8 cellular contexts compared by ENCODE assay signal in genomic region chr20:52972190-52972937, GRCh38. TPM values are rescaled to one million over a fixed set of nuclear protein-coding genes. Genes with fewer than 3 reads are reported as not detected.
DNase-seq lines count a peak whose midpoint lies in the region; ATAC-seq and TF ChIP-seq lines count a peak whose summit lies in the region.

Gene TSHZ2 (plus strand): TSS chr20:52972358. CDS start chr20:52973294, 936 bp downstream.

- peak within 1 kb of the TSS; percentile 81 to 88 for H3K4me3 ChIP-seq in duodenal mucosa (ENCODE audit: low read depth in 1 of 2, low read length in 2 of 2)

- CTCF ChIA-PET in activated CD4-positive, alpha-beta T cell treated with anti-CD3 and anti-CD28 coated beads for 36 hours (lab: Charles Lee) = interaction anchor here (0.7 kb wide), 1 partner anchor 39 kb away, joined by 3 read pairs; no protein-coding TSS in a partner anchor

- POLR2A ChIA-PET in activated CD4-positive, alpha-beta T cell treated with anti-CD3 and anti-CD28 coated beads for 36 hours (lab: Charles Lee) = interaction anchor here (0.6 to 3.0 kb wide), 4 partner anchors 99 to 174 kb away, joined by 3 to 30 read pairs (median 9); no protein-coding TSS in a partner anchor

- H3K27ac ChIP-seq in duodenal mucosa (ENCODE audit: low read depth, low read length) = no peak within 1 kb of the TSS

- no peak for TF ChIP-seq CTCF in GM10266 (IDR thresholded peaks at IDR 0.05; ENCODE audit: control insufficient read depth, insufficient read depth, low read depth, missing control alignments)

- H3K4me3 Mint-ChIP-seq in activated CD4-positive, alpha-beta T cell treated with anti-CD3 and anti-CD28 coated beads for 36 hours = peak within 1 kb of the TSS; percentile 79
- peak within 1 kb of the TSS; percentile 56 for H3K4me3 Mint-ChIP-seq in stimulated activated effector memory CD8-positive, alpha-beta T cell treated with anti-CD3 and anti-CD28 coated beads, Interleukin-12 subunit alpha, Interleukin-12 subunit beta, amount 100 ng/mL, for 72 hours

- peaks cover 21% of the 10 kb centered on the region for H3K36me3 Mint-ChIP-seq in activated CD4-positive, alpha-beta T cell treated with anti-CD3 and anti-CD28 coated beads for 36 hours (ENCODE audit: low read depth)
- H3K36me3 Mint-ChIP-seq in stimulated activated effector memory CD8-positive, alpha-beta T cell treated with anti-CD3 and anti-CD28 coated beads, Interleukin-12 subunit alpha, Interleukin-12 subunit beta, amount 100 ng/mL, for 72 hours = no peaks in the 10 kb centered on the region

- peak; percentile 83 for DNase-seq in AG20443 (ENCODE audit: low spot score)
- DNase-seq in NCI-H1694 treated with DMSO at 0.1 percent for 48 hours (lab: John Stamatoyannopoulos, UW) = peak; percentile 46
- DNase-seq in activated CD4-positive, alpha-beta T cell treated with anti-CD3 and anti-CD28 coated beads for 36 hours = peak; percentile 75
- no peak for DNase-seq in mesenteric fat pad (ENCODE audit: low spot score)
- DNase-seq in stimulated activated effector memory CD8-positive, alpha-beta T cell treated with anti-CD3 and anti-CD28 coated beads, Interleukin-12 subunit alpha, Interleukin-12 subunit beta, amount 100 ng/mL, for 72 hours (ENCODE audit: low spot score in 2 of 2) = no peak
- DNase-seq in OCI-M1 (lab: John Stamatoyannopoulos, UW) = no peak
- DNase-seq in GM10266 (ENCODE audit: extremely low spot score) = no peak

- ATAC-seq in activated CD4-positive, alpha-beta T cell treated with anti-CD3 and anti-CD28 coated beads for 36 hours = peak; percentile 49
- ATAC-seq in stimulated activated effector memory CD8-positive, alpha-beta T cell treated with anti-CD3 and anti-CD28 coated beads, Interleukin-12 subunit alpha, Interleukin-12 subunit beta, amount 100 ng/mL, for 72 hours = peak; percentile 19

- peak within 1 kb of the TSS; percentile 63 to 67 for H3K9ac ChIP-seq in duodenal mucosa (ENCODE audit: low read depth in 1 of 2, low read length in 2 of 2)

- H3K4me1 ChIP-seq in duodenal mucosa (ENCODE audit: control insufficient read depth in 1 of 2, insufficient read depth in 2 of 2, low read length in 2 of 2) = peaks cover 5 to 17% of the 10 kb centered on the region in 2 donors

- intact Hi-C loops in activated CD4-positive, alpha-beta T cell treated with anti-CD3 and anti-CD28 coated beads for 36 hours (cut with DNase I, micrococcal nuclease) = loop anchor here (2.0 to 10.0 kb wide), 5 partner anchors 230 to 972 kb away; no protein-coding TSS in a partner anchor

- no peaks in the 10 kb centered on the region for H3K9me3 Mint-ChIP-seq in activated CD4-positive, alpha-beta T cell treated with anti-CD3 and anti-CD28 coated beads for 36 hours (ENCODE audit: low read depth)
- peaks cover 2% of the 10 kb centered on the region for H3K9me3 Mint-ChIP-seq in stimulated activated effector memory CD8-positive, alpha-beta T cell treated with anti-CD3 and anti-CD28 coated beads, Interleukin-12 subunit alpha, Interleukin-12 subunit beta, amount 100 ng/mL, for 72 hours

- no peaks in the 10 kb centered on the region for H3K9me3 ChIP-seq in duodenal mucosa (ENCODE audit: control insufficient read depth in 1 of 2, low read length in 2 of 2)

- H3K36me3 ChIP-seq in duodenal mucosa (ENCODE audit: control insufficient read depth in 1 of 2, insufficient read depth in 2 of 2, low read length in 2 of 2) = no peaks in the 10 kb centered on the region

- peaks cover 8% of the 10 kb centered on the region for H3K27me3 Mint-ChIP-seq in activated CD4-positive, alpha-beta T cell treated with anti-CD3 and anti-CD28 coated beads for 36 hours

- H3K27me3 ChIP-seq in duodenal mucosa (ENCODE audit: control insufficient read depth in 1 of 2, insufficient read depth in 2 of 2, low read length in 2 of 2) = peaks cover 0 to 3% of the 10 kb centered on the region in 2 donors

- peaks cover 41% of the 10 kb centered on the region for H3K4me1 Mint-ChIP-seq in activated CD4-positive, alpha-beta T cell treated with anti-CD3 and anti-CD28 coated beads for 36 hours
- peaks cover 17% of the 10 kb centered on the region for H3K4me1 Mint-ChIP-seq in stimulated activated effector memory CD8-positive, alpha-beta T cell treated with anti-CD3 and anti-CD28 coated beads, Interleukin-12 subunit alpha, Interleukin-12 subunit beta, amount 100 ng/mL, for 72 hours

- H3K27ac Mint-ChIP-seq in activated CD4-positive, alpha-beta T cell treated with anti-CD3 and anti-CD28 coated beads for 36 hours = peak within 1 kb of the TSS; percentile 94
- H3K27ac Mint-ChIP-seq in stimulated activated effector memory CD8-positive, alpha-beta T cell treated with anti-CD3 and anti-CD28 coated beads, Interleukin-12 subunit alpha, Interleukin-12 subunit beta, amount 100 ng/mL, for 72 hours = peak within 1 kb of the TSS; percentile 48

RNA-seq across cellular contexts. Expression of gene TSHZ2, which starts in this region (rescaled TPM):
- 10 to 100 TPM; 25.9 to 43.6 TPM for total RNA-seq in activated CD4-positive, alpha-beta T cell treated with anti-CD3 and anti-CD28 coated beads for 36 hours
- total RNA-seq in mesenteric fat pad = 60.5 TPM

Comparison
In these comparisons a context has a peak if more than half of its experiments do, and no peak if none do; other contexts are left out.
1. DNase-seq: peak in AG20443 (single experiment), NCI-H1694 treated with DMSO at 0.1 percent for 48 hours (single experiment) and activated CD4-positive, alpha-beta T cell treated with anti-CD3 and anti-CD28 coated beads for 36 hours (single experiment); none in mesenteric fat pad (single experiment), stimulated activated effector memory CD8-positive, alpha-beta T cell treated with anti-CD3 and anti-CD28 coated beads, Interleukin-12 subunit alpha, Interleukin-12 subunit beta, amount 100 ng/mL, for 72 hours (0 of 2), OCI-M1 (single experiment) and GM10266 (single experiment).